In the genomic region with DNA sequence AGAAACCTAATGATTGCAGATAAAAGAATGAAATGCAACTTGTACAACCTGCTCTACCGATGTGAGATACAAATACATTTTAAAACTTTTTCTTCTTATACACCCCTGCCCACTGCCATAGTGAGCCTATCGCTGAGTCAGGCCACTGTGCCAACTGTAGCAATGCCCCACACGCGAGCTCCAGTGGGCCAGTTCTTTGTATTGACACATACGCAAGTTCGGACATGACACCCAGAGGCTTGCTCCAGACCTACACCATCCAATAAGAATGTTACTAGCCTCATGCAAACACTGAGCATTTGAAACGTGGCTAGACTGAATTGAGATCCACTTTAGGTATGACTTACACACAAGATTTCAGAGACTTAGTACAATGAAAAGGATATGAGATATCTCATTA, we compare ENCODE assay signal across 22 cellular contexts.
DNase-seq lines count a peak whose midpoint lies in the region; FAIRE-seq and TF ChIP-seq lines count a peak whose summit lies in the region.
"Had no signal": no experiment of that assay in that cellular context is flagged by ENCODE, and none has a peak within 500 bp of the region (broad histone marks: within the 10 kb centered on the region; RNA-seq: fewer than 3 reads in every experiment).

No MANE protein-coding gene starts in this region.

- no peak for TF ChIP-seq EP300 in esophagus muscularis mucosa (IDR thresholded peaks at IDR 0.05)

- WGBS in esophagus muscularis mucosa, result 87% methylated on average over 7 of the region's 7 CpGs

- H3K9me3 ChIP-seq in esophagus muscularis mucosa, result no peaks in the 10 kb centered on the region
- H3K9me3 ChIP-seq: BLaER1, HAP-1, SK-N-SH had no signal

- H3K4me1 ChIP-seq in esophagus muscularis mucosa, result no peaks in the 10 kb centered on the region
- H3K4me1 ChIP-seq: BLaER1, Caco-2 had no signal

- in situ Hi-C loops in G401 (cut with HindIII; ENCODE audit: low sequenced_read_pairs), result no loop called here

- H3K27ac ChIP-seq in epithelial cell of prostate (no peak overlapping the region), esophagus muscularis mucosa (replicated peaks in 1 of 4) (no peak overlapping the region)
- H3K27ac ChIP-seq: BLaER1 had no signal

- H3K27me3 ChIP-seq in esophagus muscularis mucosa, result no peaks in the 10 kb centered on the region
- H3K27me3 ChIP-seq: BLaER1 had no signal

- no peaks in the 10 kb centered on the region for H3K36me3 ChIP-seq in esophagus muscularis mucosa
- H3K36me3 ChIP-seq: BLaER1, HAP-1 had no signal

- DNase-seq in GM19239 (ENCODE audit: insufficient read length, low spot score), result no peak
- no peak for DNase-seq in HTR-8/SVneo (ENCODE audit: insufficient read length, low spot score)
- DNase-seq in UCSD-AML1 (lab: John Stamatoyannopoulos, UW; ENCODE audit: unreplicated experiment), result peak; percentile 5
- DNase-seq in epithelial cell of prostate (ENCODE audit: low read depth, low spot score), result peak; percentile 26
- DNase-seq in esophagus muscularis mucosa (ENCODE audit: extremely low spot score), result no peak
- DNase-seq in SHP77 treated with DMSO at 0.1 percent for 48 hours (lab: John Stamatoyannopoulos, UW), result no peak
- no peak for DNase-seq in G401 (ENCODE audit: low spot score)
- DNase-seq: Caco-2; CD4-positive, alpha-beta T cell; KBM-7; NCI-H1092 treated with DMSO at 0.1 percent for 48 hours; NCI-H146; NCI-H2029; NCI-H2171; NCI-H345; NCI-H526; SHP77; SK-N-SH had no signal

- no peak for TF ChIP-seq CTCF in esophagus muscularis mucosa (IDR thresholded peaks at IDR 0.05)

- TF ChIP-seq POLR2A in esophagus muscularis mucosa (IDR thresholded peaks at IDR 0.05; ENCODE audit: low read depth), result no peak

- H3K4me3 ChIP-seq in esophagus muscularis mucosa, result no peak overlapping the region
- H3K4me3 ChIP-seq: BLaER1, HAP-1 had no signal

- FAIRE-seq in GM19239 (lab: Jason Lieb, UNC), result peak; percentile 70
- FAIRE-seq in HTR-8/SVneo (lab: Jason Lieb, UNC), result peak; percentile 13
- FAIRE-seq: G401.6, HepG2 had no signal

- intact Hi-C loops in esophagus muscularis mucosa (cut with DNase I), result no loop called here

Comparison
In these comparisons a context has a peak if more than half of its experiments do, and no peak if none do; other contexts are left out.
1. DNase-seq: peak in UCSD-AML1 (single experiment) and epithelial cell of prostate (single experiment); none in GM19239 (single experiment), HTR-8/SVneo (single experiment), esophagus muscularis mucosa (single experiment), SHP77 treated with DMSO at 0.1 percent for 48 hours (single experiment) and G401 (single experiment).